In the genomic region with DNA sequence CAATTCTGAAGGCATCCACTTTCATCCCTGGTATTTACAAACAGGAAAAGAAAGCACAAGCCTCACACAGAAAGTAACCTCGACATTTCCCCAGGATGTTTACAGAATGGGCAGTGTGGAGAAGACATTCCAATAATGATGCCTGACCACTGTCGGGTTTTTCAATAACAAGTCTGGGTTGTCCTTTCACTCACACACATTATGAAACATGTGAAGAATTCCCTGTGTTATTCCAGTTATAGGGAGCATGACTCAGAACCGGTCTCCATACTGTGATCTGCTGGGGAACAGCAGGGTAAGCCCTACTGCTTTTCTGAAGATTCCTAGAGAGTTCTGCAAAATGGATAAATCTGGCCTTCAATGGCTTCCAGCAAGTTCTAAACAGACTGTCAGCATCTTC, we compare ENCODE assay signal across 16 cellular contexts.
DNase-seq lines count a peak whose midpoint lies in the region; ATAC-seq, FAIRE-seq and TF ChIP-seq lines count a peak whose summit lies in the region.
"Had no signal": no experiment of that assay in that cellular context is flagged by ENCODE, and none has a peak within 500 bp of the region (broad histone marks: within the 10 kb centered on the region; RNA-seq: fewer than 3 reads in every experiment).

No MANE protein-coding gene starts in this region.

- no peak overlapping the region for H2AFZ ChIP-seq in GM23248
- H2AFZ ChIP-seq in astrocyte (ENCODE audit: low read depth, low read length), result no peak overlapping the region

- no peaks in the 10 kb centered on the region for H3K79me2 ChIP-seq in GM23248 (ENCODE audit: insufficient read depth)
- H3K79me2 ChIP-seq in astrocyte (ENCODE audit: insufficient read depth, low read length), result peaks cover 21% of the 10 kb centered on the region

- H3K36me3 Mint-ChIP-seq in astrocyte (ENCODE audit: low read depth, unreplicated experiment), result peaks cover 14% of the 10 kb centered on the region
- no peaks in the 10 kb centered on the region for H3K36me3 Mint-ChIP-seq in CD8-positive, alpha-beta T cell
- H3K36me3 Mint-ChIP-seq: CD8-positive, alpha-beta memory T cell had no signal

- 33 to 40% methylated on average over 3 of the region's 3 CpGs for WGBS in GM23248 (ENCODE audit: low coverage in 1 of 2, low lambda C conversion rate in 2 of 2, missing lambda C conversion rate in 2 of 2), 2 experiments
- 54 to 67% (median 58%) methylated on average over 3 of the region's 3 CpGs for WGBS in small intestine, 3 donors

- no peaks in the 10 kb centered on the region for H3K27me3 Mint-ChIP-seq in astrocyte (ENCODE audit: low read depth, unreplicated experiment)
- no peaks in the 10 kb centered on the region for H3K27me3 Mint-ChIP-seq in CD8-positive, alpha-beta T cell (ENCODE audit: low read depth)

- H3K9me3 ChIP-seq in GM23248 (ENCODE audit: low read depth) (no peaks in the 10 kb centered on the region), astrocyte (ENCODE audit: insufficient read depth, low read depth, low read length) (no peaks in the 10 kb centered on the region), small intestine (ENCODE audit: control insufficient read depth, low read depth) (no peaks in the 10 kb centered on the region)
- no peaks in the 10 kb centered on the region for H3K9me3 ChIP-seq in CD8-positive, alpha-beta T cell (ENCODE audit: low read length)
- H3K9me3 ChIP-seq: HAP-1, SK-N-SH had no signal

- intact Hi-C loops in CD8-positive, alpha-beta T cell (cut with DNase I, micrococcal nuclease), result no loop called here

- H3K9ac ChIP-seq in GM23248 (no peak overlapping the region), astrocyte (ENCODE audit: low read length) (peak overlapping the region; percentile 32)
- H3K9ac ChIP-seq: SK-N-SH had no signal

- no peaks in the 10 kb centered on the region for H3K36me3 ChIP-seq in GM23248 (ENCODE audit: low read depth)
- peaks cover 2% of the 10 kb centered on the region for H3K36me3 ChIP-seq in astrocyte (ENCODE audit: insufficient read depth, low read length)
- no peaks in the 10 kb centered on the region for H3K36me3 ChIP-seq in small intestine (ENCODE audit: control insufficient read depth in 2 of 2, insufficient read depth in 2 of 2, low read length in 2 of 2)
- no peaks in the 10 kb centered on the region for H3K36me3 ChIP-seq in CD8-positive, alpha-beta T cell (ENCODE audit: insufficient read depth, low read length)
- H3K36me3 ChIP-seq: HAP-1 had no signal

- peak overlapping the region; percentile 63 for H3K27ac Mint-ChIP-seq in astrocyte (ENCODE audit: unreplicated experiment)
- H3K27ac Mint-ChIP-seq in CD8-positive, alpha-beta T cell, result no peak overlapping the region
- H3K27ac Mint-ChIP-seq: activated naive CD4-positive, alpha-beta T cell treated with anti-CD3 and anti-CD28 coated beads for 36 hours; CD8-positive, alpha-beta memory T cell had no signal

- peaks cover 43% of the 10 kb centered on the region for H3K4me1 Mint-ChIP-seq in astrocyte (ENCODE audit: low read depth, unreplicated experiment)
- H3K4me1 Mint-ChIP-seq in CD8-positive, alpha-beta T cell (ENCODE audit: low read depth), result no peaks in the 10 kb centered on the region
- H3K4me1 Mint-ChIP-seq: CD8-positive, alpha-beta memory T cell had no signal

- H3F3A ChIP-seq in GM23248 (ENCODE audit: insufficient read depth), result peaks cover 23% of the 10 kb centered on the region

- H3K9me2 ChIP-seq in GM23248 (ENCODE audit: insufficient read depth), result no peaks in the 10 kb centered on the region
- H3K9me2 ChIP-seq: SK-N-SH had no signal

- in situ Hi-C loops in GM23248 (cut with MboI), result no loop called here

- peaks cover 2% of the 10 kb centered on the region for H3K9me3 Mint-ChIP-seq in astrocyte (ENCODE audit: unreplicated experiment)
- no peaks in the 10 kb centered on the region for H3K9me3 Mint-ChIP-seq in CD8-positive, alpha-beta T cell
- H3K9me3 Mint-ChIP-seq: activated naive CD4-positive, alpha-beta T cell treated with anti-CD3 and anti-CD28 coated beads for 36 hours; CD8-positive, alpha-beta memory T cell had no signal

- no peak for ATAC-seq in CD8-positive, alpha-beta T cell
- ATAC-seq: stimulated activated naive CD8-positive, alpha-beta T cell treated with anti-CD3 and anti-CD28 coated beads, Interleukin-15, Interleukin-2, amounts not matched to agents 100 U/mL and 50 U/mL, for 24 hours had no signal

- no peak for TF ChIP-seq CTCF in astrocyte (IDR thresholded peaks at IDR 0.05; ENCODE audit: insufficient read depth, low read depth, low read length)
- no peak for TF ChIP-seq CTCF in CD8-positive, alpha-beta T cell (IDR thresholded peaks at IDR 0.05)

- H3K27ac ChIP-seq in GM23248 (no peak overlapping the region), astrocyte (ENCODE audit: low read depth, low read length) (peak overlapping the region; percentile 62), small intestine (ENCODE audit: low read depth in 1 of 2, low read length in 1 of 2) (no peak overlapping the region)
- no peak overlapping the region for H3K27ac ChIP-seq in CD8-positive, alpha-beta T cell (ENCODE audit: low read depth, low read length)

- peak; percentile 72 for DNase-seq in GM23248
- peak; percentile 94 for DNase-seq in astrocyte (ENCODE audit: low read depth)
- peak; percentile 78 for DNase-seq in foreskin melanocyte
- peak; percentile 2 for DNase-seq in small intestine
- DNase-seq in stimulated activated CD4-positive, alpha-beta T cell treated with anti-CD3 and anti-CD28 coated beads, Interleukin-4, amount 100 ng/mL, for 4 hours, result no peak
- no peak for DNase-seq in NCI-H345 (lab: John Stamatoyannopoulos, UW)
- no peak for DNase-seq in HuH-7.5 (ENCODE audit: low spot score)
- DNase-seq in CD8-positive, alpha-beta T cell, result no peak
- DNase-seq: activated naive CD4-positive, alpha-beta T cell treated with anti-CD3 and anti-CD28 coated beads for 36 hours; CD8-positive, alpha-beta memory T cell; NCI-H2171 treated with DMSO at 0.1 percent for 48 hours; SK-N-SH; stimulated activated naive CD8-positive, alpha-beta T cell treated with anti-CD3 and anti-CD28 coated beads, Interleukin-15, Interleukin-2, amounts not matched to agents 100 U/mL and 50 U/mL, for 24 hours had no signal

- POLR2A ChIA-PET in CD8-positive, alpha-beta T cell (lab: Charles Lee), result no interaction called here

- no peaks in the 10 kb centered on the region for H4K20me1 ChIP-seq in GM23248 (ENCODE audit: insufficient read depth)
- H4K20me1 ChIP-seq in astrocyte (ENCODE audit: insufficient read depth, low read length), result no peaks in the 10 kb centered on the region

- CTCF ChIA-PET in CD8-positive, alpha-beta T cell (lab: Charles Lee), result no interaction called here

- H3K4me2 ChIP-seq in GM23248 (ENCODE audit: unreplicated experiment) (peak overlapping the region; percentile 13), astrocyte (ENCODE audit: low read length) (peak overlapping the region; percentile 54)
- H3K4me2 ChIP-seq: SK-N-SH had no signal

- peaks cover 24% of the 10 kb centered on the region for H3K4me1 ChIP-seq in GM23248 (ENCODE audit: insufficient read depth)
- H3K4me1 ChIP-seq in astrocyte (ENCODE audit: insufficient read depth, low read length), result peaks cover 34% of the 10 kb centered on the region
- H3K4me1 ChIP-seq in small intestine (ENCODE audit: control insufficient read depth in 2 of 2, insufficient read depth in 1 of 2, low read depth in 1 of 2, low read length in 1 of 2), result no peaks in the 10 kb centered on the region
- no peaks in the 10 kb centered on the region for H3K4me1 ChIP-seq in CD8-positive, alpha-beta T cell (ENCODE audit: insufficient read depth, low read length)
- H3K4me1 ChIP-seq: HAP-1 had no signal

- no peak overlapping the region for H3K4me3 Mint-ChIP-seq in astrocyte (ENCODE audit: unreplicated experiment)
- no peak overlapping the region for H3K4me3 Mint-ChIP-seq in CD8-positive, alpha-beta T cell
- H3K4me3 Mint-ChIP-seq: activated naive CD4-positive, alpha-beta T cell treated with anti-CD3 and anti-CD28 coated beads for 36 hours; CD8-positive, alpha-beta memory T cell had no signal

- FAIRE-seq in astrocyte (lab: Jason Lieb, UNC) (no peak), small intestine (lab: Jason Lieb, UNC) (no peak)
- FAIRE-seq: colon, keratinocyte had no signal

- H3K27me3 ChIP-seq in GM23248 (replicated peaks; ENCODE audit: insufficient read depth), result no peaks in the 10 kb centered on the region
- no peaks in the 10 kb centered on the region for H3K27me3 ChIP-seq in astrocyte (ENCODE audit: insufficient read depth, low read length)
- no peaks in the 10 kb centered on the region for H3K27me3 ChIP-seq in small intestine (ENCODE audit: control insufficient read depth in 2 of 2, insufficient read depth in 2 of 2, low read length in 2 of 2)
- no peaks in the 10 kb centered on the region for H3K27me3 ChIP-seq in CD8-positive, alpha-beta T cell (ENCODE audit: insufficient read depth, low read length)

- H3K4me3 ChIP-seq in GM23248, result no peak overlapping the region
- no peak overlapping the region for H3K4me3 ChIP-seq in astrocyte (ENCODE audit: insufficient read depth, low read depth, low read length)
- no peak overlapping the region for H3K4me3 ChIP-seq in small intestine (ENCODE audit: low read depth in 1 of 2, low read length in 2 of 2)
- no peak overlapping the region for H3K4me3 ChIP-seq in CD8-positive, alpha-beta T cell (ENCODE audit: low read depth, low read length)
- H3K4me3 ChIP-seq: HAP-1 had no signal

Comparison
In these comparisons a context has a peak if more than half of its experiments do, and no peak if none do; other contexts are left out.
1. DNase-seq: peak in GM23248 (single experiment), astrocyte (single experiment), foreskin melanocyte (single experiment) and small intestine (single experiment); none in stimulated activated CD4-positive, alpha-beta T cell treated with anti-CD3 and anti-CD28 coated beads, Interleukin-4, amount 100 ng/mL, for 4 hours (0 of 2), NCI-H345 (single experiment), HuH-7.5 (single experiment) and CD8-positive, alpha-beta T cell (0 of 7).